In the genomic region with DNA sequence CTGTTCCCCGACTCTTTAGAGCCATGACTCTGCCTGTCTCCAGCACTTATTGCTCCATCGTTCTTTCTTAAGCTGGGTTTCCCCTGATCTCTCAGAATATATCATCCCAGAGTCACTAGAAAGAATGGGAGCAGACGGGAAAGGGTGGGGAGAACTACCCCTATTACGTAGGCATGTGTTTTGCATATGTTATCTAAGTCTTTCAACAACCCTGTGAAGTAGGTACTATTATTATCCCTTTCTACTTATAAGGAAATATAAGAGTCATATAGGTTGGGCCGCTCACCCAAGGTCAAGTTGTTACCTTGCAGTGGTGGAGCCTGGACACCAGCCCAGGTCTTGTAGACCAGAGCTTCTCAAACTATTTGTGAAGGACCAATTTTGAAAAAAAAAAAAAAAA, we compare ENCODE assay signal across 1 cellular context.
TF ChIP-seq lines count a peak whose summit lies in the region.

No MANE protein-coding gene starts in this region.

TF ChIP-seq in HCT116, 20 proteins besides CTCF, POLR2A, EP300 and RAD21:
- TF ChIP-seq, protein P1, sequence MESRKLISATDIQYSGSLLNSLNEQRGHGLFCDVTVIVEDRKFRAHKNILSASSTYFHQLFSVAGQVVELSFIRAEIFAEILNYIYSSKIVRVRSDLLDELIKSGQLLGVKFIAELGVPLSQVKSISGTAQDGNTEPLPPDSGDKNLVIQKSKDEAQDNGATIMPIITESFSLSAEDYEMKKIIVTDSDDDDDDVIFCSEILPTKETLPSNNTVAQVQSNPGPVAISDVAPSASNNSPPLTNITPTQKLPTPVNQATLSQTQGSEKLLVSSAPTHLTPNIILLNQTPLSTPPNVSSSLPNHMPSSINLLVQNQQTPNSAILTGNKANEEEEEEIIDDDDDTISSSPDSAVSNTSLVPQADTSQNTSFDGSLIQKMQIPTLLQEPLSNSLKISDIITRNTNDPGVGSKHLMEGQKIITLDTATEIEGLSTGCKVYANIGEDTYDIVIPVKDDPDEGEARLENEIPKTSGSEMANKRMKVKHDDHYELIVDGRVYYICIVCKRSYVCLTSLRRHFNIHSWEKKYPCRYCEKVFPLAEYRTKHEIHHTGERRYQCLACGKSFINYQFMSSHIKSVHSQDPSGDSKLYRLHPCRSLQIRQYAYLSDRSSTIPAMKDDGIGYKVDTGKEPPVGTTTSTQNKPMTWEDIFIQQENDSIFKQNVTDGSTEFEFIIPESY (IDR thresholded peaks at IDR 0.05; ENCODE audit: extremely low read depth, insufficient replicate concordance, low read length), result no peak
- TF ChIP-seq, protein P2, sequence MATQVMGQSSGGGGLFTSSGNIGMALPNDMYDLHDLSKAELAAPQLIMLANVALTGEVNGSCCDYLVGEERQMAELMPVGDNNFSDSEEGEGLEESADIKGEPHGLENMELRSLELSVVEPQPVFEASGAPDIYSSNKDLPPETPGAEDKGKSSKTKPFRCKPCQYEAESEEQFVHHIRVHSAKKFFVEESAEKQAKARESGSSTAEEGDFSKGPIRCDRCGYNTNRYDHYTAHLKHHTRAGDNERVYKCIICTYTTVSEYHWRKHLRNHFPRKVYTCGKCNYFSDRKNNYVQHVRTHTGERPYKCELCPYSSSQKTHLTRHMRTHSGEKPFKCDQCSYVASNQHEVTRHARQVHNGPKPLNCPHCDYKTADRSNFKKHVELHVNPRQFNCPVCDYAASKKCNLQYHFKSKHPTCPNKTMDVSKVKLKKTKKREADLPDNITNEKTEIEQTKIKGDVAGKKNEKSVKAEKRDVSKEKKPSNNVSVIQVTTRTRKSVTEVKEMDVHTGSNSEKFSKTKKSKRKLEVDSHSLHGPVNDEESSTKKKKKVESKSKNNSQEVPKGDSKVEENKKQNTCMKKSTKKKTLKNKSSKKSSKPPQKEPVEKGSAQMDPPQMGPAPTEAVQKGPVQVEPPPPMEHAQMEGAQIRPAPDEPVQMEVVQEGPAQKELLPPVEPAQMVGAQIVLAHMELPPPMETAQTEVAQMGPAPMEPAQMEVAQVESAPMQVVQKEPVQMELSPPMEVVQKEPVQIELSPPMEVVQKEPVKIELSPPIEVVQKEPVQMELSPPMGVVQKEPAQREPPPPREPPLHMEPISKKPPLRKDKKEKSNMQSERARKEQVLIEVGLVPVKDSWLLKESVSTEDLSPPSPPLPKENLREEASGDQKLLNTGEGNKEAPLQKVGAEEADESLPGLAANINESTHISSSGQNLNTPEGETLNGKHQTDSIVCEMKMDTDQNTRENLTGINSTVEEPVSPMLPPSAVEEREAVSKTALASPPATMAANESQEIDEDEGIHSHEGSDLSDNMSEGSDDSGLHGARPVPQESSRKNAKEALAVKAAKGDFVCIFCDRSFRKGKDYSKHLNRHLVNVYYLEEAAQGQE (IDR thresholded peaks at IDR 0.05; ENCODE audit: low read depth), result no peak
- TF ChIP-seq CEBPB (IDR thresholded peaks at IDR 0.05; ENCODE audit: low read depth), result no peak
- TF ChIP-seq TCF7L2 (IDR thresholded peaks at IDR 0.05; ENCODE audit: borderline replicate concordance, extremely low read depth, insufficient read depth, insufficient read length), result no peak
- no peak for TF ChIP-seq YY1 (IDR thresholded peaks at IDR 0.05; ENCODE audit: extremely low read depth, insufficient replicate concordance, low read depth, low read length)
- no peak for TF ChIP-seq ZNF274 (IDR thresholded peaks at IDR 0.05; ENCODE audit: low read depth, low read length)
- no peak for TF ChIP-seq JUND (IDR thresholded peaks at IDR 0.05)
- TF ChIP-seq CBX3 (IDR thresholded peaks at IDR 0.05; ENCODE audit: low read depth), result no peak
- no peak for TF ChIP-seq FOSL1 (IDR thresholded peaks at IDR 0.05; ENCODE audit: low read depth)
- TF ChIP-seq, protein P3, sequence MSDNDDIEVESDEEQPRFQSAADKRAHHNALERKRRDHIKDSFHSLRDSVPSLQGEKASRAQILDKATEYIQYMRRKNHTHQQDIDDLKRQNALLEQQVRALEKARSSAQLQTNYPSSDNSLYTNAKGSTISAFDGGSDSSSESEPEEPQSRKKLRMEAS (IDR thresholded peaks at IDR 0.05), result no peak
- no peak for TF ChIP-seq EZH2phosphoT487 (IDR thresholded peaks at IDR 0.05; ENCODE audit: borderline replicate concordance)
- no peak for TF ChIP-seq SP1 (IDR thresholded peaks at IDR 0.05; ENCODE audit: low read depth)
- TF ChIP-seq EZH2 (IDR thresholded peaks at IDR 0.05), result no peak
- TF ChIP-seq POLR2AphosphoS5 (IDR thresholded peaks at IDR 0.05; ENCODE audit: low read depth, low read length), result no peak
- TF ChIP-seq SRF (IDR thresholded peaks at IDR 0.05; ENCODE audit: low read depth), result no peak
- no peak for TF ChIP-seq EGR1 (IDR thresholded peaks at IDR 0.05; ENCODE audit: low read depth)
- TF ChIP-seq, protein P4, sequence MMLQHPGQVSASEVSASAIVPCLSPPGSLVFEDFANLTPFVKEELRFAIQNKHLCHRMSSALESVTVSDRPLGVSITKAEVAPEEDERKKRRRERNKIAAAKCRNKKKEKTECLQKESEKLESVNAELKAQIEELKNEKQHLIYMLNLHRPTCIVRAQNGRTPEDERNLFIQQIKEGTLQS (IDR thresholded peaks at IDR 0.05), result no peak
- TF ChIP-seq ELF1 (IDR thresholded peaks at IDR 0.05; ENCODE audit: borderline replicate concordance, low read depth), result no peak
- no peak for TF ChIP-seq ZFX (IDR thresholded peaks at IDR 0.05)
